Comparison of ENCODE assay signal across 1 cellular context in the genomic region with DNA sequence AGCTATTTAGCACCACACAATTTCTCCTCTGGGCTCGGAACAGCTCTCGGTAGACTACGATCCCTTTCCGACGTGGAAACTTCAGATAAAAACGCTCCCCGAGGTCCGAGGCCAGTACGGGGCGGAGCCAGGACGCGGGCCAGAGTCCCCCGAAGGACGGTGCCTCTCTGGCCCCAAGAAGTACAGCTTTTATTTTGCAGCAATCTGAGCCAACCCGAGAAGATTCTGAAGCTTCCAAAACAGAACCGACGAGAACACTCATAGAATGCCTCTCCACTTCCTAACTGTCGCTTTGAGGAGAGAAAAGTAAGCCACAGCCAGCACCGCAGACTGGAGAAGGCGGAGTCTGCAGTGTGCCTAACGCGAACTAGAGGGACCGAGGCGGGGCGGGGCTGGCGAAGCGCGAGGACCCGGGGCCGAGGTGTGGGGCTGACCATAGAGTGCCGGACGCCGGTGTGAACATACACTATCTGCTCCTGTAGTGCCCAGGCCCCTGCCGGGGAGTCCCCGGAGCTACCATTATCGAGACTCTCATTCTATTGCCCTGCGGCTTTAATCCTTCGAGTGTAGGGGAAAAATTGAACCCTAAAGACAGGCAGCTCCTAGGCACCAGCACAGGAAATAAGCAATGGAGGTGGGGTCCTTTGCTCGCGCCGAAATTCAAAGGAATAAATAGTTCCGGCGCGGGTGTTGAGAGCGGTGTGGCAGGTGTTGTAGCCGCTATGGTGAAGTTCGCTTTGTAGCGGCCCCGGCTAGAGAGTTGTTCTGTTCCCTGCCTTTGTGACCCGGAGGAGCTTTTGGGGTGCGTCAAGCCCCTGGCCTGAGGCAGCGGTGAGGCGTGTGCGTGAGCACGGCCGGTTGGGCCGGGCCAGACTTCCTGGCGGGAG.
TF ChIP-seq lines count a peak whose summit lies in the region.

SMC2 (plus strand) TSS at position 663 of the 887 bp plus-strand sequence. CDS start 1,076 bp downstream, outside the sequence.

TF ChIP-seq in K562, 482 proteins besides CTCF, POLR2A, EP300 and RAD21 (continued from another document and continues in another):
- TF ChIP-seq ELF1 (tag; IDR thresholded peaks at IDR 0.05) = peak; percentile 86
- peak; percentile 75 for TF ChIP-seq ETV1 (tag; conservative IDR thresholded peaks at IDR 0.05; ENCODE audit: low read depth)
- TF ChIP-seq, protein P1, sequence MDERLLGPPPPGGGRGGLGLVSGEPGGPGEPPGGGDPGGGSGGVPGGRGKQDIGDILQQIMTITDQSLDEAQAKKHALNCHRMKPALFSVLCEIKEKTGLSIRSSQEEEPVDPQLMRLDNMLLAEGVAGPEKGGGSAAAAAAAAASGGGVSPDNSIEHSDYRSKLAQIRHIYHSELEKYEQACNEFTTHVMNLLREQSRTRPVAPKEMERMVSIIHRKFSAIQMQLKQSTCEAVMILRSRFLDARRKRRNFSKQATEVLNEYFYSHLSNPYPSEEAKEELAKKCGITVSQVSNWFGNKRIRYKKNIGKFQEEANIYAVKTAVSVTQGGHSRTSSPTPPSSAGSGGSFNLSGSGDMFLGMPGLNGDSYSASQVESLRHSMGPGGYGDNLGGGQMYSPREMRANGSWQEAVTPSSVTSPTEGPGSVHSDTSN (CRISPR knock-in tag; IDR thresholded peaks at IDR 0.05; ENCODE audit: low read depth) = no peak
- TF ChIP-seq, protein P1 (tag; conservative IDR thresholded peaks at IDR 0.05; ENCODE audit: low read depth) = no peak
- TF ChIP-seq LCOR (CRISPR knock-in tag; IDR thresholded peaks at IDR 0.05) = no peak
- no peak for TF ChIP-seq NCOA6 (IDR thresholded peaks at IDR 0.05)
- peak; percentile 60 for TF ChIP-seq MYC (IDR thresholded peaks at IDR 0.05; ENCODE audit: low read depth, low read length)
- 0 out of 2 replicates have a peak, but pooled peaks have one; percentile 42 for TF ChIP-seq MYC (CRISPR knock-in tag; IDR thresholded peaks at IDR 0.05; ENCODE audit: borderline replicate concordance, low read depth)
- TF ChIP-seq ZNF639 (CRISPR knock-in tag; conservative IDR thresholded peaks at IDR 0.05 in 1 of 2, IDR thresholded peaks at IDR 0.05 in 1 of 2) = peak in 1 of 2 experiments; percentile 69; a peak in 1 of 4 replicates
- no peak for TF ChIP-seq CBX2 (IDR thresholded peaks at IDR 0.05; ENCODE audit: insufficient read depth, low read length, poor library complexity, severe bottlenecking)
- TF ChIP-seq, protein P2, sequence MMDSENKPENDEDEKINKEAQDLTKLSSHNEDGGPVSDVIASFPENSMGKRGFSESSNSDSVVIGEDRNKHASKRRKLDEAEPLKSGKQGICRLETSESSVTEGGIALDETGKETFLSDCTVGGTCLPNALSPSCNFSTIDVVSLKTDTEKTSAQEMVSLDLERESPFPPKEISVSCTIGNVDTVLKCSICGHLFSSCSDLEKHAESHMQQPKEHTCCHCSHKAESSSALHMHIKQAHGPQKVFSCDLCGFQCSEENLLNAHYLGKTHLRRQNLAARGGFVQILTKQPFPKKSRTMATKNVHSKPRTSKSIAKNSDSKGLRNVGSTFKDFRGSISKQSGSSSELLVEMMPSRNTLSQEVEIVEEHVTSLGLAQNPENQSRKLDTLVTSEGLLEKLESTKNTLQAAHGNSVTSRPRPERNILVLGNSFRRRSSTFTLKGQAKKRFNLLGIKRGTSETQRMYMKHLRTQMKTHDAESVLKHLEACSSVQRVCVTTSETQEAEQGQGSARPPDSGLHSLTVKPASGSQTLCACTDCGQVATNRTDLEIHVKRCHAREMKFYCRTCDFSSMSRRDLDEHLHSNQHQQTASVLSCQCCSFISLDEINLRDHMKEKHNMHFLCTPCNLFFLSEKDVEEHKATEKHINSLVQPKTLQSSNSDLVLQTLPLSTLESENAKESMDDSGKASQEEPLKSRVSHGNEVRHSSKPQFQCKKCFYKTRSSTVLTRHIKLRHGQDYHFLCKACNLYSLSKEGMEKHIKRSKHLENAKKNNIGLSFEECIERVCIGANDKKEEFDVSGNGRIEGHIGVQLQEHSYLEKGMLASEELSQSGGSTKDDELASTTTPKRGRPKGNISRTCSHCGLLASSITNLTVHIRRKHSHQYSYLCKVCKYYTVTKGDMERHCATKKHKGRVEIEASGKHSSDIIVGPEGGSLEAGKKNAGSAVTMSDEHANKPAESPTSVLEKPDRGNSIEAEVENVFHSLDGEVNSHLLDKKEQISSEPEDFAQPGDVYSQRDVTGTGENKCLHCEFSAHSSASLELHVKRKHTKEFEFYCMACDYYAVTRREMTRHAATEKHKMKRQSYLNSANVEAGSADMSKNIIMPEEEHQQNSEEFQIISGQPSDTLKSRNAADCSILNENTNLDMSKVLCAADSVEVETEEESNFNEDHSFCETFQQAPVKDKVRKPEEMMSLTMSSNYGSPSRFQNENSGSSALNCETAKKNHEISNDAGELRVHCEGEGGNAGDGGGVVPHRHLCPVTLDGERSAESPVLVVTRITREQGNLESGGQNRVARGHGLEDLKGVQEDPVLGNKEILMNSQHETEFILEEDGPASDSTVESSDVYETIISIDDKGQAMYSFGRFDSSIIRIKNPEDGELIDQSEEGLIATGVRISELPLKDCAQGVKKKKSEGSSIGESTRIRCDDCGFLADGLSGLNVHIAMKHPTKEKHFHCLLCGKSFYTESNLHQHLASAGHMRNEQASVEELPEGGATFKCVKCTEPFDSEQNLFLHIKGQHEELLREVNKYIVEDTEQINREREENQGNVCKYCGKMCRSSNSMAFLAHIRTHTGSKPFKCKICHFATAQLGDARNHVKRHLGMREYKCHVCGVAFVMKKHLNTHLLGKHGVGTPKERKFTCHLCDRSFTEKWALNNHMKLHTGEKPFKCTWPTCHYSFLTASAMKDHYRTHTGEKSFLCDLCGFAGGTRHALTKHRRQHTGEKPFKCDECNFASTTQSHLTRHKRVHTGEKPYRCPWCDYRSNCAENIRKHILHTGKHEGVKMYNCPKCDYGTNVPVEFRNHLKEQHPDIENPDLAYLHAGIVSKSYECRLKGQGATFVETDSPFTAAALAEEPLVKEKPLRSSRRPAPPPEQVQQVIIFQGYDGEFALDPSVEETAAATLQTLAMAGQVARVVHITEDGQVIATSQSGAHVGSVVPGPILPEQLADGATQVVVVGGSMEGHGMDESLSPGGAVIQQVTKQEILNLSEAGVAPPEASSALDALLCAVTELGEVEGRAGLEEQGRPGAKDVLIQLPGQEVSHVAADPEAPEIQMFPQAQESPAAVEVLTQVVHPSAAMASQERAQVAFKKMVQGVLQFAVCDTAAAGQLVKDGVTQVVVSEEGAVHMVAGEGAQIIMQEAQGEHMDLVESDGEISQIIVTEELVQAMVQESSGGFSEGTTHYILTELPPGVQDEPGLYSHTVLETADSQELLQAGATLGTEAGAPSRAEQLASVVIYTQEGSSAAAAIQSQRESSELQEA (IDR thresholded peaks at IDR 0.05; ENCODE audit: low read depth) = peak; percentile 78
- peak; percentile 87 for TF ChIP-seq TAF1 (IDR thresholded peaks at IDR 0.05; ENCODE audit: control insufficient read depth, extremely low read depth, insufficient read depth, low read length, severe bottlenecking)
- TF ChIP-seq MTA1 (IDR thresholded peaks at IDR 0.05; ENCODE audit: borderline replicate concordance) = peak; percentile 67; the same call in 1 of the 2 replicates
- TF ChIP-seq MNT (conservative IDR thresholded peaks at IDR 0.05) = peak; percentile 66 to 84
- TF ChIP-seq ETV6 (IDR thresholded peaks at IDR 0.05; ENCODE audit: borderline replicate concordance in 1 of 2, low read depth in 2 of 2, low read length in 1 of 2) = no peak
- TF ChIP-seq ETV6 (CRISPR knock-in tag; IDR thresholded peaks at IDR 0.05; ENCODE audit: borderline replicate concordance) = no peak
- peak; percentile 80; the same call in 1 of the 2 replicates for TF ChIP-seq XRCC5 (IDR thresholded peaks at IDR 0.05; ENCODE audit: low read depth, low read length)
- no peak for TF ChIP-seq PYGO2 (tag; IDR thresholded peaks at IDR 0.05)
- TF ChIP-seq FOXJ2 (tag; IDR thresholded peaks at IDR 0.05) = no peak
- TF ChIP-seq, protein P3, sequence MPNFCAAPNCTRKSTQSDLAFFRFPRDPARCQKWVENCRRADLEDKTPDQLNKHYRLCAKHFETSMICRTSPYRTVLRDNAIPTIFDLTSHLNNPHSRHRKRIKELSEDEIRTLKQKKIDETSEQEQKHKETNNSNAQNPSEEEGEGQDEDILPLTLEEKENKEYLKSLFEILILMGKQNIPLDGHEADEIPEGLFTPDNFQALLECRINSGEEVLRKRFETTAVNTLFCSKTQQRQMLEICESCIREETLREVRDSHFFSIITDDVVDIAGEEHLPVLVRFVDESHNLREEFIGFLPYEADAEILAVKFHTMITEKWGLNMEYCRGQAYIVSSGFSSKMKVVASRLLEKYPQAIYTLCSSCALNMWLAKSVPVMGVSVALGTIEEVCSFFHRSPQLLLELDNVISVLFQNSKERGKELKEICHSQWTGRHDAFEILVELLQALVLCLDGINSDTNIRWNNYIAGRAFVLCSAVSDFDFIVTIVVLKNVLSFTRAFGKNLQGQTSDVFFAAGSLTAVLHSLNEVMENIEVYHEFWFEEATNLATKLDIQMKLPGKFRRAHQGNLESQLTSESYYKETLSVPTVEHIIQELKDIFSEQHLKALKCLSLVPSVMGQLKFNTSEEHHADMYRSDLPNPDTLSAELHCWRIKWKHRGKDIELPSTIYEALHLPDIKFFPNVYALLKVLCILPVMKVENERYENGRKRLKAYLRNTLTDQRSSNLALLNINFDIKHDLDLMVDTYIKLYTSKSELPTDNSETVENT (CRISPR knock-in tag; IDR thresholded peaks at IDR 0.05) = 0 out of 2 replicates have a peak, but pooled peaks have one; percentile 43
- peak in 1 of 2 experiments; percentile 47 for TF ChIP-seq AFF1 (IDR thresholded peaks at IDR 0.05; ENCODE audit: low read depth in 1 of 2, partially characterized antibody in 2 of 2)
- TF ChIP-seq MTA3 (IDR thresholded peaks at IDR 0.05; ENCODE audit: borderline replicate concordance) = peak; percentile 89
- TF ChIP-seq FOXA3 (CRISPR knock-in tag; conservative IDR thresholded peaks at IDR 0.05 in 1 of 2, IDR thresholded peaks at IDR 0.05 in 1 of 2) = no peak
- no peak for TF ChIP-seq NFE2L1 (tag; IDR thresholded peaks at IDR 0.05; ENCODE audit: borderline replicate concordance, low read depth)
- TF ChIP-seq ZKSCAN1 (IDR thresholded peaks at IDR 0.05; ENCODE audit: low read depth, low read length) = no peak
- peak; percentile 67 for TF ChIP-seq NEUROD1 (IDR thresholded peaks at IDR 0.05; ENCODE audit: borderline replicate concordance, low read depth, low read length, partially characterized antibody)
